In the genomic region with DNA sequence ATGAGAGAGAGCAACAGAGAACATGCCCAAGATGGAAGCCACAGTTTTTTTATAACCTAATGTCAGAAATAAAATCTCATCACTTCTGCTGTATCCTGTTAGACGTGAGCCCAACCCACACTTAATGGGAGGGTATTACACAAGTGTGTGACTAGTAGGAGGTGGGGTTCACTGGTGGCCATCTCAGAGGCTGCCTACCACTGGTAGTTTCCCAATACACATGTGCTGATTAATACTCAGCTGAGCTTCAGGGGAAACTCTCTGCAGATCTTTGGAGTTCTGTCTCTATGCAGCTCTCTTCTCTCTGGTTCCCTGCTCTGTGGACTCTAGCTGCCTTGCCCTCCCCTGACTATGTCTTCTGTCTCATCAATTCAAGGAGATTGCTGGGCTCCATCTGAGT, we compare ENCODE assay signal across 18 cellular contexts. TPM values are rescaled to one million over a fixed set of nuclear protein-coding genes. Genes with fewer than 3 reads are reported as not detected.
"Had no signal": no experiment of that assay in that cellular context is flagged by ENCODE, and none has a peak within 500 bp of the region (broad histone marks: within the 10 kb centered on the region; RNA-seq: fewer than 3 reads in every experiment).

No MANE protein-coding gene starts in this region.

- H3K27ac ChIP-seq: ascending aorta, colonic mucosa, right atrium auricular region, tibial artery, vagina, VCaP had no signal

- H3K36me3 ChIP-seq: ascending aorta, colonic mucosa, right atrium auricular region, tibial artery, vagina had no signal

- FAIRE-seq: endothelial cell of umbilical vein, small intestine had no signal

- ATAC-seq: activated T-cell treated with anti-CD3 and anti-CD28 coated beads, Interleukin-2, amount 50 U/mL, for 72 hours; left colon; mucosa of descending colon had no signal

- DNase-seq: activated CD4-positive, alpha-beta memory T cell treated with anti-CD3 and anti-CD28 coated beads, Interleukin-2, amount 10 ng/mL, durations not matched to agents 7 days and 5 days; activated naive CD8-positive, alpha-beta T cell treated with anti-CD3 and anti-CD28 coated beads, Interleukin-2, amount 10 ng/mL, durations not matched to agents 7 days and 5 days; activated T-cell treated with anti-CD3 and anti-CD28 coated beads, Interleukin-2, amount 50 U/mL, for 72 hours; colonic mucosa; immature natural killer cell; left colon; mucosa of descending colon; natural killer cell; nucleus accumbens; small intestine; T1000; tibial artery had no signal

- H3K9me3 ChIP-seq: colonic mucosa, vagina had no signal

- H3K4me1 ChIP-seq: ascending aorta, colonic mucosa, right atrium auricular region, vagina had no signal

- H3K27me3 ChIP-seq: ascending aorta, colonic mucosa, right atrium auricular region, tibial artery, vagina had no signal

- H3K4me3 ChIP-seq: ascending aorta, colonic mucosa, lung, mucosa of descending colon, right atrium auricular region, tibial artery, vagina had no signal

RNA-seq across cellular contexts. Expression of a gene that starts 35.7 kb away (rescaled TPM):
- total RNA-seq: ascending aorta had no signal
